1 cellular context compared by ENCODE assay signal in the genomic region with DNA sequence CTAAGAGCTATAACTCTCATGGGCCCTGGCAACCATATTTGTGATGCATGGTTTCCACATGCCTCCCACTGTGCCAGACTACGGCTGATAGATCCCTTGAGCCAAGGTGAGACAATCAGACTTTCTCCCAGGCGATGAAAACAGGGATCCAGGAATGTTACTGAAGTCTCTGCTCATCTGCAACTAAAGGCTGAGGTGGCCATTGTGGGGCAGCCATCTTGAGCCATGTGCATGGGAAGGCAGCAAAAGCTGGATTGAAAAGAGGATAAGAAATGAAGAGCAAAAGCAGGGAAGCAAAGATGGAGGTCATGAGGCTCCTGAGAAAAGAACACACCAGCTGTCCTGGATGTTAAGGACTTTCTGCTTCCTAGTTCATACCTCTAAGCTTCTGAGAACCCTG.
A peak's percentile ranks its signal among the peaks of the same experiment; 100 is the strongest.
TF ChIP-seq lines count a peak whose summit lies in the region.

No MANE protein-coding gene starts in this region.

TF ChIP-seq in GM12878, 131 proteins besides CTCF, POLR2A, EP300 and RAD21:
- TF ChIP-seq POLR2AphosphoS5 (IDR thresholded peaks at IDR 0.05; ENCODE audit: low read length) = no peak
- TF ChIP-seq YY1 (IDR thresholded peaks at IDR 0.05; ENCODE audit: low read depth, low read length) = peak; percentile 80
- TF ChIP-seq, protein P1, sequence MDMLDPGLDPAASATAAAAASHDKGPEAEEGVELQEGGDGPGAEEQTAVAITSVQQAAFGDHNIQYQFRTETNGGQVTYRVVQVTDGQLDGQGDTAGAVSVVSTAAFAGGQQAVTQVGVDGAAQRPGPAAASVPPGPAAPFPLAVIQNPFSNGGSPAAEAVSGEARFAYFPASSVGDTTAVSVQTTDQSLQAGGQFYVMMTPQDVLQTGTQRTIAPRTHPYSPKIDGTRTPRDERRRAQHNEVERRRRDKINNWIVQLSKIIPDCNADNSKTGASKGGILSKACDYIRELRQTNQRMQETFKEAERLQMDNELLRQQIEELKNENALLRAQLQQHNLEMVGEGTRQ (IDR thresholded peaks at IDR 0.05; ENCODE audit: borderline replicate concordance, low read depth, low read length) = no peak
- TF ChIP-seq IKZF1 (conservative IDR thresholded peaks at IDR 0.05) = 0 out of 2 replicates have a peak, but pooled peaks have one; percentile 25
- TF ChIP-seq, protein P2, sequence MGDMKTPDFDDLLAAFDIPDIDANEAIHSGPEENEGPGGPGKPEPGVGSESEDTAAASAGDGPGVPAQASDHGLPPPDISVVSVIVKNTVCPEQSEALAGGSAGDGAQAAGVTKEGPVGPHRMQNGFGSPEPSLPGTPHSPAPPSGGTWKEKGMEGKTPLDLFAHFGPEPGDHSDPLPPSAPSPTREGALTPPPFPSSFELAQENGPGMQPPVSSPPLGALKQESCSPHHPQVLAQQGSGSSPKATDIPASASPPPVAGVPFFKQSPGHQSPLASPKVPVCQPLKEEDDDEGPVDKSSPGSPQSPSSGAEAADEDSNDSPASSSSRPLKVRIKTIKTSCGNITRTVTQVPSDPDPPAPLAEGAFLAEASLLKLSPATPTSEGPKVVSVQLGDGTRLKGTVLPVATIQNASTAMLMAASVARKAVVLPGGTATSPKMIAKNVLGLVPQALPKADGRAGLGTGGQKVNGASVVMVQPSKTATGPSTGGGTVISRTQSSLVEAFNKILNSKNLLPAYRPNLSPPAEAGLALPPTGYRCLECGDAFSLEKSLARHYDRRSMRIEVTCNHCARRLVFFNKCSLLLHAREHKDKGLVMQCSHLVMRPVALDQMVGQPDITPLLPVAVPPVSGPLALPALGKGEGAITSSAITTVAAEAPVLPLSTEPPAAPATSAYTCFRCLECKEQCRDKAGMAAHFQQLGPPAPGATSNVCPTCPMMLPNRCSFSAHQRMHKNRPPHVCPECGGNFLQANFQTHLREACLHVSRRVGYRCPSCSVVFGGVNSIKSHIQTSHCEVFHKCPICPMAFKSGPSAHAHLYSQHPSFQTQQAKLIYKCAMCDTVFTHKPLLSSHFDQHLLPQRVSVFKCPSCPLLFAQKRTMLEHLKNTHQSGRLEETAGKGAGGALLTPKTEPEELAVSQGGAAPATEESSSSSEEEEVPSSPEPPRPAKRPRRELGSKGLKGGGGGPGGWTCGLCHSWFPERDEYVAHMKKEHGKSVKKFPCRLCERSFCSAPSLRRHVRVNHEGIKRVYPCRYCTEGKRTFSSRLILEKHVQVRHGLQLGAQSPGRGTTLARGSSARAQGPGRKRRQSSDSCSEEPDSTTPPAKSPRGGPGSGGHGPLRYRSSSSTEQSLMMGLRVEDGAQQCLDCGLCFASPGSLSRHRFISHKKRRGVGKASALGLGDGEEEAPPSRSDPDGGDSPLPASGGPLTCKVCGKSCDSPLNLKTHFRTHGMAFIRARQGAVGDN (IDR thresholded peaks at IDR 0.05) = peak; percentile 66
- no peak for TF ChIP-seq NR2C1 (IDR thresholded peaks at IDR 0.05)
